ENCODE assay signal across 17 cellular contexts in the genomic region with DNA sequence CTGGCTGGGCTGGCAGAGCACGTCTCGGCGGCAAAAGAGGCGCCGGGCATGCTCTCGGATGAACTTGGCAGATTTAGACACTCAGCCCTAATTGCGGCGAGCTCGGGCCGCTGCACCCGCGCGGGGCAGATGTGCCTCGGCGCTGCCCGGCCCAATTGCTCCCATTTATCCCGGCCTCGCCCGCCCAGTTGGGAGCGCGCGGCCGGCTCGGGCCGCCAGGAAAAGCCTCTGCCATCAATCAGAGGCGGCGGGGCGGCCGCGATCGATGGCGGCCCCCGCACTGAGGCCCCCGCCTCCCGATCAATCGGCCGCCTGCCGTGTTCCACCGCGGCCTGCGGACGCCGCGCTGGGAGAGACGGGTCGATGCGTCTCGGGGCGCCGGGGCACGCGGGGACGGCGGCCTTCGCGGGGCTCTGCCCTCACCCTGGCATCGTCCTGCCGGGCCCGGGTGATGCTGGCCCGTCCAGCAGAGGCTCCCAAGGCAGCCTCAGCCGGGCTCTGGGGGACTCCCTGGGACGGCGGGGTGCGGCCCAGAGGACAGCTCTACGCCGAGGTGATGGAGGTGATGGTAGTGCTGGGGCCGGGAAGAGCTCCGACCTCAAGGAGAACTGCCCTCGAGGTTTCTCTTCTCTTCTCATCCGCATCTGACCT.
A peak's percentile ranks its signal among the peaks of the same experiment; 100 is the strongest.
DNase-seq lines count a peak whose midpoint lies in the region; TF ChIP-seq lines count a peak whose summit lies in the region.
"Had no signal": no experiment of that assay in that cellular context is flagged by ENCODE, and none has a peak within 500 bp of the region (broad histone marks: within the 10 kb centered on the region; RNA-seq: fewer than 3 reads in every experiment).

No MANE protein-coding gene starts in this region.

- H3K4me3 ChIP-seq in H7 (ENCODE audit: insufficient read depth, low read depth, low read length) (peak overlapping the region; percentile 60), coronary artery (peak overlapping the region; percentile 55), sigmoid colon (peak overlapping the region in 3 of 4 donors; percentile 18 to 40 (median 38))
- H3K4me3 ChIP-seq: PC-9 had no signal

- in situ Hi-C loops in G401 (cut with HindIII; ENCODE audit: low sequenced_read_pairs) = no loop called here

- H3K27ac ChIP-seq in coronary artery (no peak overlapping the region), sigmoid colon (no peak overlapping the region)
- H3K27ac ChIP-seq: PC-9 had no signal

- H3K4me1 ChIP-seq in sigmoid colon = peaks cover 0 to 12% (median 11%) of the 10 kb centered on the region in 4 donors

- H3K27me3 ChIP-seq in H7 (ENCODE audit: control insufficient read depth, insufficient read depth, low read length) (peaks cover 36% of the 10 kb centered on the region), sigmoid colon (peaks cover 10 to 38% (median 26%) of the 10 kb centered on the region in 3 donors)

- peaks cover 0 to 2% (median 0%) of the 10 kb centered on the region in 4 donors for H3K9me3 ChIP-seq in sigmoid colon

- TF ChIP-seq CTCF in coronary artery (IDR thresholded peaks at IDR 0.05) (no peak), sigmoid colon (IDR thresholded peaks at IDR 0.05) (no peak)

- intact Hi-C loops in sigmoid colon (cut with DNase I) = no loop called here

- DNase-seq in H7 (peak; percentile 85), coronary artery (ENCODE audit: low spot score) (no peak), iPS-NIHi11 (ENCODE audit: low spot score) (peak; percentile 49), sigmoid colon (no peak), NCI-H1417 treated with DMSO at 0.1 percent for 48 hours (lab: John Stamatoyannopoulos, UW) (no peak), AG20443 (ENCODE audit: low spot score) (no peak), G401 (ENCODE audit: low spot score) (no peak)
- DNase-seq: activated CD4-positive, alpha-beta T cell treated with anti-CD3 and anti-CD28 coated beads, Interleukin-2, amount 50 U/mL, for 48 hours; activated naive CD8-positive, alpha-beta T cell treated with anti-CD3 and anti-CD28 coated beads for 36 hours; activated T-cell treated with anti-CD3 and anti-CD28 coated beads, Interleukin-2, amount 50 U/mL, for 4 hours; AML-193; effector CD4-positive, alpha-beta T cell; MV-4-11; naive thymus-derived CD4-positive, alpha-beta T cell; NCI-H2029 treated with DMSO at 0.1 percent for 48 hours; NCI-H69; PC-9 had no signal

- H3K36me3 ChIP-seq in H7 (replicated peaks; ENCODE audit: control insufficient read depth, insufficient read depth, low read length) (no peaks in the 10 kb centered on the region), sigmoid colon (no peaks in the 10 kb centered on the region)

- no peak for TF ChIP-seq EP300 in sigmoid colon (IDR thresholded peaks at IDR 0.05)

- 6 to 24% methylated on average over 70 of the region's 70 CpGs for WGBS in sigmoid colon, 2 donors

- TF ChIP-seq POLR2A in sigmoid colon (IDR thresholded peaks at IDR 0.05) = no peak

Comparison
In these comparisons a context has a peak if more than half of its experiments do, and no peak if none do; other contexts are left out.
1. DNase-seq: peak in H7 (single experiment) and iPS-NIHi11 (single experiment); none in coronary artery (single experiment), sigmoid colon (single experiment), NCI-H1417 treated with DMSO at 0.1 percent for 48 hours (single experiment), AG20443 (single experiment) and G401 (single experiment).
2. Peak in every context shown above with its lines, with median percentiles within 50 percentile points of each other: H3K4me3 ChIP-seq.